Comparison of ENCODE assay signal across 9 cellular contexts in genomic region chr3:171187706-171188290, GRCh38.
DNase-seq lines count a peak whose midpoint lies in the region; ATAC-seq and TF ChIP-seq lines count a peak whose summit lies in the region.
"Had no signal": no experiment of that assay in that cellular context is flagged by ENCODE, and none has a peak within 500 bp of the region (broad histone marks: within the 10 kb centered on the region; RNA-seq: fewer than 3 reads in every experiment).

No MANE protein-coding gene starts in this region.

- H3K4me3 ChIP-seq in fibroblast of villous mesenchyme (ENCODE audit: low read depth, low read length) (no peak overlapping the region), psoas muscle (no peak overlapping the region)

- no peak overlapping the region for H3K27ac Mint-ChIP-seq in T-helper 2 cell treated with Interferon-gamma antibody and Interleukin-4, amounts not matched to agents 5 μg/mL and 100 μg/mL, for 36 hours

- no peaks in the 10 kb centered on the region for H3K27me3 Mint-ChIP-seq in T-helper 2 cell treated with Interferon-gamma antibody and Interleukin-4, amounts not matched to agents 5 μg/mL and 100 μg/mL, for 36 hours (ENCODE audit: low read depth)
- H3K27me3 Mint-ChIP-seq: central memory CD8-positive, alpha-beta T cell had no signal

- no peaks in the 10 kb centered on the region for H3K9me3 Mint-ChIP-seq in T-helper 2 cell treated with Interferon-gamma antibody and Interleukin-4, amounts not matched to agents 5 μg/mL and 100 μg/mL, for 36 hours
- H3K9me3 Mint-ChIP-seq: central memory CD8-positive, alpha-beta T cell had no signal

- no peaks in the 10 kb centered on the region for H3K27me3 ChIP-seq in psoas muscle (ENCODE audit: insufficient read depth in 3 of 3, low read length in 2 of 3)

- ATAC-seq in psoas muscle, result peak; percentile 55 to 86 (median 70)
- ATAC-seq in activated CD4-positive, CD25-positive, alpha-beta regulatory T cell treated with anti-CD3 and anti-CD28 coated beads, Interleukin-2, amount 50 U/mL, for 24 hours, result no peak

- peaks cover 64% of the 10 kb centered on the region for H3K4me1 Mint-ChIP-seq in T-helper 2 cell treated with Interferon-gamma antibody and Interleukin-4, amounts not matched to agents 5 μg/mL and 100 μg/mL, for 36 hours (ENCODE audit: low read depth)

- DNase-seq in AG08396 (ENCODE audit: low spot score) (peak; percentile 35), Kasumi-1 (lab: John Stamatoyannopoulos, UW) (peak; percentile 75 to 82), SK-N-DZ (ENCODE audit: low spot score) (peak; percentile 44), fibroblast of villous mesenchyme (ENCODE audit: low read depth) (peak; percentile 55), psoas muscle (no peak)
- DNase-seq in T-helper 2 cell treated with Interferon-gamma antibody and Interleukin-4, amounts not matched to agents 5 μg/mL and 100 μg/mL, for 36 hours (ENCODE audit: low spot score), result no peak

- peaks cover 34% of the 10 kb centered on the region for H3K4me1 ChIP-seq in psoas muscle

- H3K36me3 Mint-ChIP-seq in T-helper 2 cell treated with Interferon-gamma antibody and Interleukin-4, amounts not matched to agents 5 μg/mL and 100 μg/mL, for 36 hours (ENCODE audit: low read depth), result peaks cover 58% of the 10 kb centered on the region

- peak; percentile 80 for TF ChIP-seq CTCF in GM12873 (IDR thresholded peaks at IDR 0.05; ENCODE audit: insufficient read depth, low read depth, low read length, missing control alignments)
- peak; percentile 77 for TF ChIP-seq CTCF in fibroblast of villous mesenchyme (IDR thresholded peaks at IDR 0.05; ENCODE audit: insufficient read depth, low read depth, low read length)
- TF ChIP-seq CTCF in psoas muscle (IDR thresholded peaks at IDR 0.05), result peak; percentile 56

- H3K4me3 Mint-ChIP-seq in T-helper 2 cell treated with Interferon-gamma antibody and Interleukin-4, amounts not matched to agents 5 μg/mL and 100 μg/mL, for 36 hours, result no peak overlapping the region
- H3K4me3 Mint-ChIP-seq: central memory CD8-positive, alpha-beta T cell had no signal

- WGBS in psoas muscle, 3 donors, result 48 to 60% (median 49%) methylated on average over 5 of the region's 5 CpGs

- H3K36me3 ChIP-seq in psoas muscle (ENCODE audit: insufficient read depth in 1 of 2, low read depth in 1 of 2), result no peaks in the 10 kb centered on the region

- no peaks in the 10 kb centered on the region for H3K9me3 ChIP-seq in psoas muscle

- no peak overlapping the region for H3K27ac ChIP-seq in psoas muscle

- intact Hi-C loops in psoas muscle (cut with DNase I), result loop anchor here (5.0 to 10.0 kb wide), 4 partner anchors 65 to 380 kb away; partner anchors contain the start of gene TNIK (in 1 of the 2)

Comparison
In these comparisons a context has a peak if more than half of its experiments do, and no peak if none do; other contexts are left out.
1. DNase-seq: peak in AG08396 (single experiment), Kasumi-1 (2 of 2), SK-N-DZ (single experiment) and fibroblast of villous mesenchyme (single experiment); none in psoas muscle (0 of 2) and T-helper 2 cell treated with Interferon-gamma antibody and Interleukin-4, amounts not matched to agents 5 μg/mL and 100 μg/mL, for 36 hours (single experiment).
2. ATAC-seq: peak in psoas muscle (4 of 4); none in activated CD4-positive, CD25-positive, alpha-beta regulatory T cell treated with anti-CD3 and anti-CD28 coated beads, Interleukin-2, amount 50 U/mL, for 24 hours (0 of 2).
3. Peak in every context shown above with its lines, with median percentiles within 50 percentile points of each other: CTCF ChIP-seq.